23 cellular contexts compared by ENCODE assay signal in genomic region chr19:9916719-9917118, GRCh38. TPM values are rescaled to one million over a fixed set of nuclear protein-coding genes. Genes with fewer than 3 reads are reported as not detected.
DNase-seq lines count a peak whose midpoint lies in the region; ATAC-seq and TF ChIP-seq lines count a peak whose summit lies in the region.
"Had no signal": no experiment of that assay in that cellular context is flagged by ENCODE, and none has a peak within 500 bp of the region (broad histone marks: within the 10 kb centered on the region; RNA-seq: fewer than 3 reads in every experiment).

No MANE protein-coding gene starts in this region.

- H3K36me3 Mint-ChIP-seq in activated naive CD4-positive, alpha-beta T cell treated with anti-CD3 and anti-CD28 coated beads, Interleukin-2, amount 50 U/mL, for 24 hours: no peaks in the 10 kb centered on the region
- H3K36me3 Mint-ChIP-seq in immature natural killer cell (no peaks in the 10 kb centered on the region), progenitor cell of endocrine pancreas (ENCODE audit: insufficient read depth) (no peaks in the 10 kb centered on the region)
- no peaks in the 10 kb centered on the region for H3K36me3 Mint-ChIP-seq in stimulated activated naive B cell treated with anti-CD40 and anti-IgM and Interleukin-4, amounts not matched to agents 10 μg/mL and 1 μg/mL and 100 μg/mL, for 72 hours

- no peak for TF ChIP-seq POLR2A in esophagus squamous epithelium (IDR thresholded peaks at IDR 0.05)

- POLR2A ChIA-PET in RWPE1 (lab: Yijun Ruan, JAX; ENCODE audit: low non-redundant PET): no interaction called here

- no peaks in the 10 kb centered on the region for H3K9me3 ChIP-seq in esophagus squamous epithelium
- H3K9me3 ChIP-seq: BE2C, gastroesophageal sphincter, upper lobe of left lung had no signal

- no peak overlapping the region for H3K4me3 ChIP-seq in esophagus squamous epithelium
- H3K4me3 ChIP-seq: gastroesophageal sphincter, lung, upper lobe of left lung had no signal

- peak; percentile 71 for ATAC-seq in stimulated activated naive B cell treated with anti-CD40 and anti-IgM and Interleukin-4, amounts not matched to agents 10 μg/mL and 1 μg/mL and 100 μg/mL, for 72 hours (replicated peaks)
- no peak for ATAC-seq in Right ventricle myocardium inferior
- ATAC-seq: activated naive CD8-positive, alpha-beta T cell treated with anti-CD3 and anti-CD28 coated beads, Interleukin-2, amount 50 U/mL, for 24 hours; effector memory CD8-positive, alpha-beta T cell had no signal

- H3K27me3 ChIP-seq in esophagus squamous epithelium: peaks cover 0 to 56% (median 0%) of the 10 kb centered on the region in 4 donors

- H3K36me3 ChIP-seq in esophagus squamous epithelium: no peaks in the 10 kb centered on the region
- H3K36me3 ChIP-seq: BE2C, brain microvascular endothelial cell, gastroesophageal sphincter, upper lobe of left lung, WERI-Rb-1 had no signal

- peaks cover 6% of the 10 kb centered on the region for H3K4me1 Mint-ChIP-seq in activated naive CD4-positive, alpha-beta T cell treated with anti-CD3 and anti-CD28 coated beads, Interleukin-2, amount 50 U/mL, for 24 hours
- H3K4me1 Mint-ChIP-seq in immature natural killer cell (peaks cover 6 to 13% of the 10 kb centered on the region in 2 donors), progenitor cell of endocrine pancreas (ENCODE audit: low read depth) (peaks cover 6% of the 10 kb centered on the region)
- peaks cover 11 to 13% of the 10 kb centered on the region in 2 donors for H3K4me1 Mint-ChIP-seq in stimulated activated naive B cell treated with anti-CD40 and anti-IgM and Interleukin-4, amounts not matched to agents 10 μg/mL and 1 μg/mL and 100 μg/mL, for 72 hours

- peak overlapping the region; percentile 12 for H3K4me3 Mint-ChIP-seq in activated naive CD4-positive, alpha-beta T cell treated with anti-CD3 and anti-CD28 coated beads, Interleukin-2, amount 50 U/mL, for 24 hours
- peak overlapping the region in 3 of 5 donors; percentile 4 to 57 (median 39) for H3K4me3 Mint-ChIP-seq in immature natural killer cell
- H3K4me3 Mint-ChIP-seq in stimulated activated naive B cell treated with anti-CD40 and anti-IgM and Interleukin-4, amounts not matched to agents 10 μg/mL and 1 μg/mL and 100 μg/mL, for 72 hours: no peak overlapping the region
- H3K4me3 Mint-ChIP-seq in progenitor cell of endocrine pancreas (ENCODE audit: low read depth): no peak overlapping the region
- H3K4me3 Mint-ChIP-seq: activated naive CD8-positive, alpha-beta T cell treated with anti-CD3 and anti-CD28 coated beads, Interleukin-2, amount 50 U/mL, for 24 hours; effector memory CD8-positive, alpha-beta T cell; T-helper 2 cell treated with Interferon-gamma antibody and Interleukin-4, amounts not matched to agents 5 μg/mL and 100 μg/mL, for 36 hours had no signal

- WGBS in esophagus squamous epithelium, 2 donors: 42 to 50% methylated on average over 6 of the region's 6 CpGs

- peaks cover 9 to 26% (median 11%) of the 10 kb centered on the region in 3 donors for H3K4me1 ChIP-seq in esophagus squamous epithelium
- H3K4me1 ChIP-seq: BE2C had no signal

- intact Hi-C loops in esophagus squamous epithelium (cut with DNase I): no loop called here
- intact Hi-C loops in Right ventricle myocardium inferior (cut with DNase I): no loop called here

- peak overlapping the region; percentile 9 for H3K27ac ChIP-seq in RWPE1
- H3K27ac ChIP-seq in esophagus squamous epithelium: no peak overlapping the region
- H3K27ac ChIP-seq: brain microvascular endothelial cell, gastroesophageal sphincter, upper lobe of left lung, WERI-Rb-1 had no signal

- TF ChIP-seq CTCF in RWPE1 (conservative IDR thresholded peaks at IDR 0.05; ENCODE audit: low read depth) (no peak), esophagus squamous epithelium (IDR thresholded peaks at IDR 0.05) (no peak), progenitor cell of endocrine pancreas (IDR thresholded peaks at IDR 0.05; ENCODE audit: unreplicated experiment) (no peak)

- H3K27ac Mint-ChIP-seq in activated naive CD4-positive, alpha-beta T cell treated with anti-CD3 and anti-CD28 coated beads, Interleukin-2, amount 50 U/mL, for 24 hours: peak overlapping the region; percentile 57
- H3K27ac Mint-ChIP-seq in immature natural killer cell: peak overlapping the region in 1 of 6 donors; percentile 65
- H3K27ac Mint-ChIP-seq in stimulated activated naive B cell treated with anti-CD40 and anti-IgM and Interleukin-4, amounts not matched to agents 10 μg/mL and 1 μg/mL and 100 μg/mL, for 72 hours: no peak overlapping the region
- no peak overlapping the region for H3K27ac Mint-ChIP-seq in progenitor cell of endocrine pancreas
- H3K27ac Mint-ChIP-seq: activated naive CD8-positive, alpha-beta T cell treated with anti-CD3 and anti-CD28 coated beads, Interleukin-2, amount 50 U/mL, for 24 hours; activated T-helper 2 cell treated with anti-CD3 and anti-CD28 coated beads, Interferon-gamma antibody, Interleukin-2, Interleukin-4, amounts not matched to agents 10 μg/mL and 5 μg/mL and 100 μg/mL, durations not matched to agents 14 hours and 24 hours and 36 hours; effector memory CD8-positive, alpha-beta T cell; T-helper 2 cell treated with Interferon-gamma antibody and Interleukin-4, amounts not matched to agents 5 μg/mL and 100 μg/mL, for 36 hours had no signal

- CTCF ChIA-PET in RWPE1 (lab: Yijun Ruan, JAX): no interaction called here

- no peak for DNase-seq in activated naive CD4-positive, alpha-beta T cell treated with Interleukin-2 at 50 U/mL for 16 hours
- DNase-seq in RWPE1 (ENCODE audit: low spot score): no peak
- DNase-seq in immature natural killer cell: no peak
- DNase-seq in stimulated activated naive B cell treated with anti-CD40 and anti-IgM and Interleukin-4, amounts not matched to agents 10 μg/mL and 1 μg/mL and 100 μg/mL, for 72 hours: no peak
- no peak for DNase-seq in esophagus squamous epithelium (lab: John Stamatoyannopoulos, UW)
- no peak for DNase-seq in progenitor cell of endocrine pancreas (ENCODE audit: low spot score, unreplicated experiment)
- DNase-seq in Right ventricle myocardium inferior (ENCODE audit: missing footprints): no peak
- DNase-seq: activated naive CD8-positive, alpha-beta T cell treated with anti-CD3 and anti-CD28 coated beads, Interleukin-2, amount 50 U/mL, for 24 hours; effector memory CD8-positive, alpha-beta T cell; KG1; kidney; NCI-H2081 treated with DMSO at 0.1 percent for 48 hours; stimulated activated CD4-positive, alpha-beta T cell treated with anti-CD3 and anti-CD28 coated beads, Interleukin-4, amount 100 ng/mL, for 24 hours had no signal

- H3K9me3 Mint-ChIP-seq in activated naive CD4-positive, alpha-beta T cell treated with anti-CD3 and anti-CD28 coated beads, Interleukin-2, amount 50 U/mL, for 24 hours: no peaks in the 10 kb centered on the region
- H3K9me3 Mint-ChIP-seq in immature natural killer cell (no peaks in the 10 kb centered on the region), progenitor cell of endocrine pancreas (ENCODE audit: low read depth) (no peaks in the 10 kb centered on the region)
- H3K9me3 Mint-ChIP-seq in stimulated activated naive B cell treated with anti-CD40 and anti-IgM and Interleukin-4, amounts not matched to agents 10 μg/mL and 1 μg/mL and 100 μg/mL, for 72 hours: no peaks in the 10 kb centered on the region
- H3K9me3 Mint-ChIP-seq: activated naive CD8-positive, alpha-beta T cell treated with anti-CD3 and anti-CD28 coated beads, Interleukin-2, amount 50 U/mL, for 24 hours; activated T-helper 2 cell treated with anti-CD3 and anti-CD28 coated beads, Interferon-gamma antibody, Interleukin-2, Interleukin-4, amounts not matched to agents 10 μg/mL and 5 μg/mL and 100 μg/mL, durations not matched to agents 14 hours and 24 hours and 36 hours; effector memory CD8-positive, alpha-beta T cell; T-helper 2 cell treated with Interferon-gamma antibody and Interleukin-4, amounts not matched to agents 5 μg/mL and 100 μg/mL, for 36 hours had no signal

- H3K27me3 Mint-ChIP-seq in activated naive CD4-positive, alpha-beta T cell treated with anti-CD3 and anti-CD28 coated beads, Interleukin-2, amount 50 U/mL, for 24 hours: peaks cover 24% of the 10 kb centered on the region
- peaks cover 8 to 18% (median 16%) of the 10 kb centered on the region in 3 donors for H3K27me3 Mint-ChIP-seq in immature natural killer cell (ENCODE audit: low read depth in 3 of 3)
- H3K27me3 Mint-ChIP-seq in stimulated activated naive B cell treated with anti-CD40 and anti-IgM and Interleukin-4, amounts not matched to agents 10 μg/mL and 1 μg/mL and 100 μg/mL, for 72 hours: peaks cover 40 to 48% of the 10 kb centered on the region in 2 donors
- no peaks in the 10 kb centered on the region for H3K27me3 Mint-ChIP-seq in progenitor cell of endocrine pancreas

RNA-seq across cellular contexts. Expression of gene OLFM2, which starts 19.6 kb away (rescaled TPM):
- polyA plus RNA-seq in immature natural killer cell: 1 to 10 TPM; 1.9 to 3.7 (median 3.7) TPM
- 10 to 100 TPM in 2 of 4 donors, 1 to 10 TPM in 2; 8.6 to 14.6 (median 9.8) TPM for total RNA-seq in esophagus squamous epithelium
- 55.0 and 57.9 TPM in 2 replicates for total RNA-seq in progenitor cell of endocrine pancreas
- total RNA-seq in Right ventricle myocardium inferior: 2.2 TPM
- total RNA-seq: HT-29 had no signal

Comparison
In these comparisons a context has a peak if more than half of its experiments do, and no peak if none do; other contexts are left out.
1. H3K4me3 Mint-ChIP-seq: peak in activated naive CD4-positive, alpha-beta T cell treated with anti-CD3 and anti-CD28 coated beads, Interleukin-2, amount 50 U/mL, for 24 hours (single experiment) and immature natural killer cell (3 of 5); none in stimulated activated naive B cell treated with anti-CD40 and anti-IgM and Interleukin-4, amounts not matched to agents 10 μg/mL and 1 μg/mL and 100 μg/mL, for 72 hours (0 of 2) and progenitor cell of endocrine pancreas (single experiment).